Comparison of ENCODE assay signal across 17 cellular contexts in the genomic region with DNA sequence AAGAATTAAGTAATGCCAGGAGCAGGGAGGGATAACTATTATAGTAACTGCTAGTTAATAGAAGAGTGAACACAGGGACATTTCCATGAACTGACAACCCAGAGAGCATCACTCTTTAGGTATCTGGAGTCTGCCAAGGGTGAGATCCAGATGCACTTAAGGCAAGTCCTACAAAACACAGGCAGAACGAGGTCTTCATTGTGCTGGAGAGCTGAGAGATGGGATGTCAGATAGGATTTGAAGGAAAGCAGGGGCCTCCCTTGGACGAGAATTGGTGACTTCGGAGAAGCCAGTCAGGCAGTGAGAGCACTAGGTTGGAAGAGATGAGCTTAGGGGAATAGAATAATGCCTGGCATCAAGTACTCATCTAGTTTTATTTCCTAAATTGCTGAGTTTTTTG.
A peak's percentile ranks its signal among the peaks of the same experiment; 100 is the strongest.
DNase-seq lines count a peak whose midpoint lies in the region; ATAC-seq and TF ChIP-seq lines count a peak whose summit lies in the region.
"Had no signal": no experiment of that assay in that cellular context is flagged by ENCODE, and none has a peak within 500 bp of the region (broad histone marks: within the 10 kb centered on the region; RNA-seq: fewer than 3 reads in every experiment).

No MANE protein-coding gene starts in this region.

- no peaks in the 10 kb centered on the region for H3K9me3 Mint-ChIP-seq in endodermal cell

- no peak overlapping the region for H3K9ac ChIP-seq in endodermal cell (ENCODE audit: extremely low read depth, low read length, poor library complexity, severe bottlenecking)
- H3K9ac ChIP-seq: BLaER1 had no signal

- H3K4me3 ChIP-seq in osteoblast (ENCODE audit: insufficient read depth, low read length) (no peak overlapping the region), endodermal cell (ENCODE audit: low read length) (no peak overlapping the region)
- H3K4me3 ChIP-seq: BLaER1, GM12878, HAP-1 had no signal

- H3K4me2 ChIP-seq in osteoblast (ENCODE audit: insufficient read depth, low read length): no peak overlapping the region
- H3K4me2 ChIP-seq: BLaER1 had no signal

- no peak overlapping the region for H3K27ac Mint-ChIP-seq in endodermal cell
- H3K27ac Mint-ChIP-seq: CD14-positive monocyte; CD4-positive, alpha-beta memory T cell had no signal

- H4K20me1 ChIP-seq in osteoblast (ENCODE audit: insufficient read depth, low read length): no peaks in the 10 kb centered on the region
- H4K20me1 ChIP-seq: BLaER1 had no signal

- H3K4me3 Mint-ChIP-seq in endodermal cell: no peak overlapping the region
- H3K4me3 Mint-ChIP-seq: CD14-positive monocyte; CD4-positive, alpha-beta memory T cell had no signal

- DNase-seq in SK-N-DZ (ENCODE audit: low spot score) (peak; percentile 100), islet precursor cell (peak; percentile 94), osteoblast (ENCODE audit: insufficient read length, low spot score, missing footprints) (peak; percentile 36), endodermal cell (no peak), RWPE1 (ENCODE audit: low spot score) (no peak)
- no peak for DNase-seq in activated naive CD4-positive, alpha-beta T cell treated with anti-CD3 and anti-CD28 coated beads, Interleukin-2, amount 50 U/mL, for 16 hours
- DNase-seq: ACHN; AML-193; CD4-positive, alpha-beta memory T cell; DMS153; DMS79 treated with DMSO at 0.1 percent for 48 hours had no signal

- H3K27me3 Mint-ChIP-seq in endodermal cell (ENCODE audit: insufficient read depth): no peaks in the 10 kb centered on the region

- WGBS in endodermal cell (ENCODE audit: insufficient coverage in 1 of 2, insufficient read length in 1 of 2), 2 experiments: 83 to 88% methylated on average over 3 of the region's 3 CpGs

- no peaks in the 10 kb centered on the region for H3K36me3 ChIP-seq in osteoblast (ENCODE audit: insufficient read depth, low read length)
- H3K36me3 ChIP-seq in endodermal cell (ENCODE audit: control insufficient read depth, insufficient read depth, low read length): no peaks in the 10 kb centered on the region
- H3K36me3 ChIP-seq: BLaER1, HAP-1 had no signal

- no peak overlapping the region for H2AFZ ChIP-seq in osteoblast (ENCODE audit: low read length)

- H3K36me3 Mint-ChIP-seq in endodermal cell (ENCODE audit: low read depth): no peaks in the 10 kb centered on the region
- H3K36me3 Mint-ChIP-seq: CD14-positive monocyte; CD4-positive, alpha-beta memory T cell had no signal

- CTCF ChIA-PET in RWPE1 (lab: Yijun Ruan, JAX): interaction anchor here (1.1 kb wide), 1 partner anchor 63 kb away, joined by 4 read pairs; no protein-coding TSS in a partner anchor

- H3K9me3 ChIP-seq in osteoblast (ENCODE audit: low read depth, low read length): no peaks in the 10 kb centered on the region
- H3K9me3 ChIP-seq in endodermal cell (ENCODE audit: control insufficient read depth, low read length): no peaks in the 10 kb centered on the region
- H3K9me3 ChIP-seq: BLaER1, HAP-1 had no signal

- no peak for TF ChIP-seq CTCF in osteoblast (IDR thresholded peaks at IDR 0.05; ENCODE audit: extremely low read depth, low read depth, low read length)
- no peak for TF ChIP-seq CTCF in endodermal cell (conservative IDR thresholded peaks at IDR 0.05)
- TF ChIP-seq CTCF in RWPE1 (conservative IDR thresholded peaks at IDR 0.05; ENCODE audit: low read depth): no peak

- no peaks in the 10 kb centered on the region for H3K79me2 ChIP-seq in osteoblast (ENCODE audit: insufficient read depth, low read length)

- H3K4me1 ChIP-seq in osteoblast (ENCODE audit: insufficient read depth, low read length) (no peaks in the 10 kb centered on the region), endodermal cell (ENCODE audit: control insufficient read depth, insufficient read depth, low read length) (no peaks in the 10 kb centered on the region)
- H3K4me1 ChIP-seq: BLaER1, HAP-1 had no signal

- POLR2A ChIA-PET in RWPE1 (lab: Yijun Ruan, JAX; ENCODE audit: low non-redundant PET): no interaction called here

- H3K4me1 Mint-ChIP-seq in endodermal cell: no peaks in the 10 kb centered on the region

- no peak for ATAC-seq in HG02970 (IDR thresholded peaks at IDR 0.05; ENCODE audit: low FRiP score, unreplicated experiment)
- ATAC-seq: GM12878 had no signal

- H3K27ac ChIP-seq in osteoblast (ENCODE audit: low read depth, low read length) (no peak overlapping the region), endodermal cell (ENCODE audit: low read depth, low read length) (no peak overlapping the region), RWPE1 (no peak overlapping the region)
- H3K27ac ChIP-seq: BLaER1, HL-60 had no signal

- H3K27me3 ChIP-seq in osteoblast (ENCODE audit: insufficient read depth, low read length) (no peaks in the 10 kb centered on the region), endodermal cell (ENCODE audit: control insufficient read depth, insufficient read depth, low read length, poor library complexity, severe bottlenecking) (no peaks in the 10 kb centered on the region)
- H3K27me3 ChIP-seq: BLaER1 had no signal

Comparison
In these comparisons a context has a peak if more than half of its experiments do, and no peak if none do; other contexts are left out.
1. DNase-seq: peak in SK-N-DZ (single experiment), islet precursor cell (single experiment) and osteoblast (single experiment); none in endodermal cell (single experiment), RWPE1 (single experiment) and activated naive CD4-positive, alpha-beta T cell treated with anti-CD3 and anti-CD28 coated beads, Interleukin-2, amount 50 U/mL, for 16 hours (single experiment).